In genomic region chr13:74246398-74246975, GRCh38 we compare ENCODE assay signal across 11 cellular contexts.
DNase-seq lines count a peak whose midpoint lies in the region; ATAC-seq, FAIRE-seq and TF ChIP-seq lines count a peak whose summit lies in the region.
"Had no signal": no experiment of that assay in that cellular context is flagged by ENCODE, and none has a peak within 500 bp of the region (broad histone marks: within the 10 kb centered on the region; RNA-seq: fewer than 3 reads in every experiment).

No MANE protein-coding gene starts in this region.

- no peak overlapping the region for H3K9ac ChIP-seq in colonic mucosa (ENCODE audit: low read depth in 2 of 2, low read length in 2 of 2)

- H3K27me3 ChIP-seq in effector memory CD4-positive, alpha-beta T cell (replicated peaks; ENCODE audit: control insufficient read depth, insufficient read depth, low read length, poor library complexity, severe bottlenecking), result no peaks in the 10 kb centered on the region
- H3K27me3 ChIP-seq in colonic mucosa, result no peaks in the 10 kb centered on the region

- DNase-seq in Ammon's horn (ENCODE audit: low spot score) (peak; percentile 18), pons (ENCODE audit: low spot score) (peak; percentile 4), colonic mucosa (no peak), NCI-H2029 (lab: John Stamatoyannopoulos, UW) (no peak), GM12891 (ENCODE audit: insufficient read length, low spot score) (no peak)
- no peak for DNase-seq in effector memory CD4-positive, alpha-beta T cell
- DNase-seq: endodermal cell, kidney glomerular epithelial cell, NCI-H1092 treated with DMSO at 0.1 percent for 48 hours had no signal

- FAIRE-seq in GM12891 (lab: Jason Lieb, UNC), result no peak

- peaks cover 67% of the 10 kb centered on the region for H3K4me1 ChIP-seq in effector memory CD4-positive, alpha-beta T cell (ENCODE audit: control insufficient read depth, insufficient read depth, low read length, poor library complexity, severe bottlenecking)
- H3K4me1 ChIP-seq in colonic mucosa, result no peaks in the 10 kb centered on the region

- intact Hi-C loops in colonic mucosa (cut with DNase I), result no loop called here

- H3K36me3 ChIP-seq in effector memory CD4-positive, alpha-beta T cell (ENCODE audit: control insufficient read depth, insufficient read depth, low read length), result no peaks in the 10 kb centered on the region
- H3K36me3 ChIP-seq in colonic mucosa, result no peaks in the 10 kb centered on the region

- peak; percentile 39 to 41 for ATAC-seq in activated CD4-positive, CD25-positive, alpha-beta regulatory T cell treated with anti-CD3 and anti-CD28 coated beads, Interleukin-2, amount 50 U/mL, for 24 hours
- no peak for ATAC-seq in GM19455 (IDR thresholded peaks at IDR 0.05; ENCODE audit: unreplicated experiment)

- no peak for TF ChIP-seq POLR2A in GM12891 (IDR thresholded peaks at IDR 0.05; ENCODE audit: low read depth, low read length)

- H3K4me3 ChIP-seq in effector memory CD4-positive, alpha-beta T cell (ENCODE audit: insufficient read depth, low read depth, low read length, poor library complexity, severe bottlenecking), result no peak overlapping the region
- H3K4me3 ChIP-seq in colonic mucosa, result no peak overlapping the region

- no peaks in the 10 kb centered on the region for H3K9me3 ChIP-seq in effector memory CD4-positive, alpha-beta T cell (ENCODE audit: control insufficient read depth, low read length)
- no peaks in the 10 kb centered on the region for H3K9me3 ChIP-seq in colonic mucosa

- no peak for TF ChIP-seq CTCF in colonic mucosa (IDR thresholded peaks at IDR 0.05)

- peak overlapping the region; percentile 57 for H3K27ac ChIP-seq in effector memory CD4-positive, alpha-beta T cell (ENCODE audit: insufficient read depth, low read length, poor library complexity, severe bottlenecking)
- no peak overlapping the region for H3K27ac ChIP-seq in colonic mucosa

TF ChIP-seq in GM12891, 5 proteins besides CTCF, POLR2A, EP300 and RAD21:
- TF ChIP-seq SPI1 (IDR thresholded peaks at IDR 0.05; ENCODE audit: low read depth, low read length) (no peak), PAX5 (IDR thresholded peaks at IDR 0.05; ENCODE audit: insufficient read depth, low read length, severe bottlenecking) (no peak)

Comparison
In these comparisons a context has a peak if more than half of its experiments do, and no peak if none do; other contexts are left out.
1. DNase-seq: peak in Ammon's horn (single experiment) and pons (single experiment); none in effector memory CD4-positive, alpha-beta T cell (0 of 3), colonic mucosa (single experiment), NCI-H2029 (single experiment) and GM12891 (single experiment).